Comparison of ENCODE assay signal across 1 cellular context in the genomic region with DNA sequence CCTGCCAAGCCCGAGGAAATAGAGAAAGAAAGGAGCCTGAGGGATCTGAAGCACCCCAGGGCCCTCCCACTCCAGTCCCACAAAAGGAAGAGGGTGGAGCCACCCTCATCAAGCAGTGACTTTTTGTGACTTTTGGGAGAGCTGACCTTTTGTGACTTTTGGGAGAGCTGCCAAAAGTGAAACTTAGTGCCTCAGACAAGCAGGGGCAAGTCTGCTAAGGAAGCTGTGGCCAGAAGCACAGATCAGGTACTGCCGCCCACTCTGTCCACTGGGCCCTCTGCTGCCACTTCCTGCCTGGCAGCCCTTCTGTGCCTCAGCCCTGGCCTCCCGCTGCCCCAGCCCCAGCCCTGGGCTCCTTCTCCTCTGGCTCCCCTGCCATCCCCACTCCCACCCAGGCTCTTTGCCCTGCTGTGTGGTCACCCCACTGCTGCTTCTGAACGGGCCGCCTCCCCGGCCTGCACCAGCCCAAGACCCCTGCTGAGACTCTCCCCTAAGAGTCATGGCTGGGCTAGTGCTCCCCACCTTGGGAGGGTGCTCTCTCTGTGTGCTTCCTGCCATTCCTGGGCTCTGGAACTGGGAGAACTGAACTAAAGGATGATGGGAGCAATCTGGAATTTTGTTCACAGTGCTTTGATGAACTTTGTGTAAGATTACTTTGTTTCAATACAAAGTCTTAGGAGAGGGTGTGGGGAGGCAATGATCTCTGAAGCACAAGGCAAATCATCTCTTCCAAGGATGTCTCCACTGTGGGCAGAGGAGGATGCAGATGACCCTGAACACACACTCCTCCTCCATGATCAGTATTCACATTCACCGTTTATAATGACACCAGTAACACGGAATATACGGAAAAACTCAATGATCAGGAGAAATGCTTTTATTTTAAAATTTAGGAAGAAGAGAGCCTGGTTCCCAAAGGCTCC.
TF ChIP-seq lines count a peak whose summit lies in the region.

Gene APOBEC3H, plus strand, starts transcription at position 147 of the 923 bp plus-strand sequence. CDS start 3,035 bp downstream, outside the sequence.

TF ChIP-seq in HEK293, 187 proteins besides CTCF, POLR2A, EP300 and RAD21 (continued from another document):
- TF ChIP-seq PRDM10 (tag by site-specific recombination; IDR thresholded peaks at IDR 0.05) (peak; percentile 69), HIC1 (tag by site-specific recombination; IDR thresholded peaks at IDR 0.05) (peak; percentile 42; the same call in 1 of the 2 replicates), ZXDB (tag by site-specific recombination; IDR thresholded peaks at IDR 0.05) (0 out of 2 replicates have a peak, but pooled peaks have one; percentile 12), ZIC2 (tag by site-specific recombination; IDR thresholded peaks at IDR 0.05) (peak; percentile 87), ZFHX2 (tag by site-specific recombination; conservative IDR thresholded peaks at IDR 0.05) (peak; percentile 78), SP7 (tag by site-specific recombination; IDR thresholded peaks at IDR 0.05) (peak; percentile 45; the same call in 1 of the 2 replicates), GLIS1 (tag by site-specific recombination; IDR thresholded peaks at IDR 0.05) (peak; percentile 91), EGR2 (tag by site-specific recombination; IDR thresholded peaks at IDR 0.05; ENCODE audit: low read depth) (peak; percentile 46; the same call in 1 of the 2 replicates), SP2 (tag by site-specific recombination; IDR thresholded peaks at IDR 0.05) (no peak), ZBTB26 (tag by site-specific recombination; optimal IDR thresholded peaks at IDR 0.05) (no peak), OSR2 (tag by site-specific recombination; IDR thresholded peaks at IDR 0.05) (peak; percentile 51), MEIS1 (CRISPR knock-in tag; IDR thresholded peaks at IDR 0.05; ENCODE audit: borderline replicate concordance) (no peak)
- TF ChIP-seq, protein P1, sequence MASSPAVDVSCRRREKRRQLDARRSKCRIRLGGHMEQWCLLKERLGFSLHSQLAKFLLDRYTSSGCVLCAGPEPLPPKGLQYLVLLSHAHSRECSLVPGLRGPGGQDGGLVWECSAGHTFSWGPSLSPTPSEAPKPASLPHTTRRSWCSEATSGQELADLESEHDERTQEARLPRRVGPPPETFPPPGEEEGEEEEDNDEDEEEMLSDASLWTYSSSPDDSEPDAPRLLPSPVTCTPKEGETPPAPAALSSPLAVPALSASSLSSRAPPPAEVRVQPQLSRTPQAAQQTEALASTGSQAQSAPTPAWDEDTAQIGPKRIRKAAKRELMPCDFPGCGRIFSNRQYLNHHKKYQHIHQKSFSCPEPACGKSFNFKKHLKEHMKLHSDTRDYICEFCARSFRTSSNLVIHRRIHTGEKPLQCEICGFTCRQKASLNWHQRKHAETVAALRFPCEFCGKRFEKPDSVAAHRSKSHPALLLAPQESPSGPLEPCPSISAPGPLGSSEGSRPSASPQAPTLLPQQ (tag by site-specific recombination; IDR thresholded peaks at IDR 0.05) = 0 out of 2 replicates have a peak, but pooled peaks have one; percentile 35
